8 cellular contexts compared by ENCODE assay signal in the genomic region with DNA sequence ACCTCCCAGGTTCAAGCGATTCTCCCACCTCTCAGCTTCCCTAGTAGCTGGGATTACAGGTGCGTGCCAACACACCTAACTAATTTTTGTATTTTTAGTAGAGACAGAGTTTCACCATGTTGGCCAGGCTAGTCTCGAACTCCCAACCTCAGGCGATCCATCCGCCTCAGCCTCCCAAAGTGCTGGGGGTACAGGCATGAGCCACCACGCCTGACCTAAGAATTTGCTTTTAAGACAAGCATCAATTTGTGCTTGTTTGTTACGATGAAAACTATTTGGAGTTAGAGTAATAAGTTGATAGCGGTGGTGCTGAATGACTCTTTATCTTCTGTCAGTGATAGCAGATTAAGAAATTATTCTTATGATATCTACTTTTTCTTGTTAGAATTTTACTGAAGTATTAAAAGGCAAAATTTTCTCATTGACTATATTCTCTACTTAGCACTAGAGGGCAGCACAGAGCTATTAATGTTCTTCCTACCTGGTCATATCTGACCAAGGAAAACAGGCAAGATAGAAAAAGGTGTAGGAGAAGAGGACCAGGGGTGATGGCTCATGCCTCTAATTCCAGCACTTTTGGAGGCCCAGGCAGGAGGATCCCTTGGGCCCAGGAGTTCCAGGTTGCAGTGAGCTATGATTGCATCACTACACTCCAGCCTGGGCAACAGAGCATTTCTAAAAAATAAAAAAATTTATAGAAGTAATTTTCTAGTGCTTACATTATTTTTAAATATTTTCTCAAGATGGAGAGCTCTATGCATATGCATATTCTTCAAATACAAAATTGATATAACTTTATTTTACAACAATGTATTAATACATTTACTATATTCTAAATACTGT. TPM values are rescaled to one million over a fixed set of nuclear protein-coding genes. Genes with fewer than 3 reads are reported as not detected.
A peak's percentile ranks its signal among the peaks of the same experiment; 100 is the strongest.
DNase-seq lines count a peak whose midpoint lies in the region; FAIRE-seq and TF ChIP-seq lines count a peak whose summit lies in the region.

No MANE protein-coding gene starts in this region.

- no peak overlapping the region for H3K27ac Mint-ChIP-seq in glutamatergic neuron (ENCODE audit: unreplicated experiment)

- no peaks in the 10 kb centered on the region for H3K4me1 ChIP-seq in small intestine (ENCODE audit: control insufficient read depth in 2 of 2, insufficient read depth in 1 of 2, low read depth in 1 of 2, low read length in 1 of 2)

- TF ChIP-seq CTCF in HFF-Myc (IDR thresholded peaks at IDR 0.05; ENCODE audit: low read depth, low read length, missing control alignments), result peak; percentile 41
- peak; percentile 78 for TF ChIP-seq CTCF in VCaP (conservative IDR thresholded peaks at IDR 0.05)
- TF ChIP-seq CTCF in glutamatergic neuron (IDR thresholded peaks at IDR 0.05; ENCODE audit: partially characterized antibody, unreplicated experiment), result peak; percentile 73

- H3K27me3 ChIP-seq in small intestine (ENCODE audit: control insufficient read depth in 2 of 2, insufficient read depth in 2 of 2, low read length in 2 of 2), result no peaks in the 10 kb centered on the region

- H3K4me3 Mint-ChIP-seq in glutamatergic neuron (ENCODE audit: unreplicated experiment), result no peak overlapping the region

- FAIRE-seq in small intestine (lab: Jason Lieb, UNC), result no peak

- no peak overlapping the region for H3K4me3 ChIP-seq in HFF-Myc (replicated peaks; ENCODE audit: low read depth, low read length)
- no peak overlapping the region for H3K4me3 ChIP-seq in small intestine (ENCODE audit: low read depth in 1 of 2, low read length in 2 of 2)

- WGBS in small intestine, 3 donors, result 71 to 82% (median 79%) methylated on average over 8 of the region's 8 CpGs

- no peak overlapping the region for H3K27ac ChIP-seq in VCaP
- no peak overlapping the region for H3K27ac ChIP-seq in small intestine (ENCODE audit: low read depth in 1 of 2, low read length in 1 of 2)

- DNase-seq in SIG-M5 treated with dmso at 0.1 percent for 504 hours (lab: John Stamatoyannopoulos, UW; ENCODE audit: unreplicated experiment), result peak; percentile 73
- no peak for DNase-seq in SIG-M5 (lab: John Stamatoyannopoulos, UW)
- DNase-seq in HFF-Myc (ENCODE audit: extremely low read depth, low read depth), result peak; percentile 10
- peak; percentile 46 for DNase-seq in NCI-H2107 treated with DMSO at 0.1 percent for 48 hours (lab: John Stamatoyannopoulos, UW; ENCODE audit: unreplicated experiment)
- DNase-seq in glutamatergic neuron, result no peak
- DNase-seq in small intestine, result peak; percentile 58
- no peak for DNase-seq in stimulated activated CD4-positive, alpha-beta T cell treated with anti-CD3 and anti-CD28 coated beads, Interleukin-12 subunit alpha, Interleukin-12 subunit beta, amount 100 ng/mL, for 4 hours

- H3K4me1 Mint-ChIP-seq in glutamatergic neuron (ENCODE audit: low read depth, unreplicated experiment), result no peaks in the 10 kb centered on the region

- H3K9me3 ChIP-seq in small intestine (ENCODE audit: control insufficient read depth, low read depth), result no peaks in the 10 kb centered on the region

- no peaks in the 10 kb centered on the region for H3K27me3 Mint-ChIP-seq in glutamatergic neuron (ENCODE audit: unreplicated experiment)

- no peaks in the 10 kb centered on the region for H3K9me3 Mint-ChIP-seq in glutamatergic neuron (ENCODE audit: unreplicated experiment)

- H3K36me3 Mint-ChIP-seq in glutamatergic neuron (ENCODE audit: unreplicated experiment), result no peaks in the 10 kb centered on the region

- H3K36me3 ChIP-seq in small intestine (ENCODE audit: control insufficient read depth in 2 of 2, insufficient read depth in 2 of 2, low read length in 2 of 2), result no peaks in the 10 kb centered on the region

RNA-seq across cellular contexts. Expression of a gene that starts 24.5 kb away (rescaled TPM):
- 17.7 TPM for total RNA-seq in glutamatergic neuron (ENCODE audit: unreplicated experiment)
- polyA plus RNA-seq in small intestine, result 1 to 10 TPM; 2.3 to 4.5 (median 3.2) TPM

RNA-seq across cellular contexts. Expression of a gene that starts 24.6 kb away (rescaled TPM):
- total RNA-seq in glutamatergic neuron (ENCODE audit: unreplicated experiment), result 64.4 TPM
- 10 to 100 TPM; 26.4 to 74.2 (median 36.5) TPM for polyA plus RNA-seq in small intestine

Comparison
In these comparisons a context has a peak if more than half of its experiments do, and no peak if none do; other contexts are left out.
1. DNase-seq: peak in SIG-M5 treated with dmso at 0.1 percent for 504 hours (single experiment), HFF-Myc (single experiment), NCI-H2107 treated with DMSO at 0.1 percent for 48 hours (single experiment) and small intestine (single experiment); none in SIG-M5 (single experiment), glutamatergic neuron (single experiment) and stimulated activated CD4-positive, alpha-beta T cell treated with anti-CD3 and anti-CD28 coated beads, Interleukin-12 subunit alpha, Interleukin-12 subunit beta, amount 100 ng/mL, for 4 hours (single experiment).
2. Peak in every context shown above with its lines, with median percentiles within 50 percentile points of each other: CTCF ChIP-seq.